Comparison of ENCODE assay signal across 22 cellular contexts in the genomic region with DNA sequence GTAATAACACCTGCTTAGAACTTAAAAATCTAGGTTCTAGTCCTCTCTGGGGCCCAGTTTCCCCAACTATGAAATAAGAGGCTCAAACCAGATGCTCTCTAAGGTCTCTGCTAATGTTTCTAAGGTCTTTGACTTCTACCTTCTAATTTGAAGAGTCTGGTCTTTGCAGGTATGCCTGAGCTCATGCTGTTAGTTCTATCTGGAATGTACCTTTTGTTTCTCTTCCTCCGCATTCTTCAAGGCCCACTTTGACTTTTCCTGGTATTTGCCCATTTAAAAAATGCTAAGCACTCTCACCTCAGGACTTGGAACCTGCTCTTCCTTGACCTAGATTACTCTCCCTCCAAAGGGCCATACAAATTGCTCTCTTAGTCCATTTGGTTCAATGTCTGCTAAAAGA.
"Had no signal": no experiment of that assay in that cellular context is flagged by ENCODE, and none has a peak within 500 bp of the region (broad histone marks: within the 10 kb centered on the region; RNA-seq: fewer than 3 reads in every experiment).

No MANE protein-coding gene starts in this region.

- H3K4me1 Mint-ChIP-seq: nephron had no signal

- H3K9me3 ChIP-seq: colonic mucosa, heart left ventricle, sigmoid colon, testis, tibial nerve had no signal

- FAIRE-seq: endothelial cell of umbilical vein, frontal cortex had no signal

- DNase-seq: colonic mucosa; dermis blood vessel endothelial cell; erythroblast; heart left ventricle; hypothalamus; left colon; left ventricle myocardium superior; mesenchymal stem cell; naive B cell; sigmoid colon; stimulated activated CD4-positive, alpha-beta T cell treated with anti-CD3 and anti-CD28 coated beads, Interleukin-2, amount 100 ng/mL, for 24 hours; stimulated activated CD4-positive, alpha-beta T cell treated with anti-CD3 and anti-CD28 coated beads, Interleukin-4, amount 100 ng/mL, for 4 hours; stimulated activated naive B cell treated with anti-CD40 and anti-IgM and Interleukin-4, amounts not matched to agents 10 μg/mL and 1 μg/mL and 100 μg/mL, for 72 hours; stimulated activated naive CD8-positive, alpha-beta T cell treated with anti-CD3 and anti-CD28 coated beads, Interleukin-15, amount 100 ng/mL, for 72 hours; testis had no signal

- H3K27ac Mint-ChIP-seq: naive B cell; nephron; stimulated activated naive B cell treated with anti-CD40 and anti-IgM and Interleukin-4, amounts not matched to agents 10 μg/mL and 1 μg/mL and 100 μg/mL, for 72 hours had no signal

- H3K4me3 Mint-ChIP-seq: nephron; stimulated activated naive B cell treated with anti-CD40 and anti-IgM and Interleukin-4, amounts not matched to agents 10 μg/mL and 1 μg/mL and 100 μg/mL, for 72 hours; stimulated activated naive CD8-positive, alpha-beta T cell treated with anti-CD3 and anti-CD28 coated beads, Interleukin-15, amount 100 ng/mL, for 72 hours had no signal

- H3K4me1 ChIP-seq: colonic mucosa, parathyroid adenoma, testis, tibial nerve had no signal

- H3K27me3 ChIP-seq: colonic mucosa, heart left ventricle, sigmoid colon, testis, tibial nerve had no signal

- H3K9me3 Mint-ChIP-seq: stimulated activated naive B cell treated with anti-CD40 and anti-IgM and Interleukin-4, amounts not matched to agents 10 μg/mL and 1 μg/mL and 100 μg/mL, for 72 hours had no signal

- H3K9ac ChIP-seq: parathyroid adenoma had no signal

- H2AFZ ChIP-seq: parathyroid adenoma had no signal

- H3K4me3 ChIP-seq: colonic mucosa, heart left ventricle, lung, sigmoid colon, skin epidermis, testis, tibial nerve had no signal

- H3K27me3 Mint-ChIP-seq: naive B cell; stimulated activated naive B cell treated with anti-CD40 and anti-IgM and Interleukin-4, amounts not matched to agents 10 μg/mL and 1 μg/mL and 100 μg/mL, for 72 hours; stimulated activated naive CD8-positive, alpha-beta T cell treated with anti-CD3 and anti-CD28 coated beads, Interleukin-15, amount 100 ng/mL, for 72 hours had no signal

- H3K27ac ChIP-seq: colonic mucosa, heart left ventricle, parathyroid adenoma, skin epidermis, testis, tibial nerve had no signal

- H3K79me2 ChIP-seq: parathyroid adenoma had no signal
